25 cellular contexts compared by ENCODE assay signal in genomic region chr22:21923163-21923561, GRCh38.
"Had no signal": no experiment of that assay in that cellular context is flagged by ENCODE, and none has a peak within 500 bp of the region (broad histone marks: within the 10 kb centered on the region; RNA-seq: fewer than 3 reads in every experiment).

No MANE protein-coding gene starts in this region.

- H3K4me1 Mint-ChIP-seq: IgD-negative memory B cell had no signal

- H3K27ac ChIP-seq: SJSA1, SK-N-MC had no signal

- DNase-seq: Karpas-422, KG1, MG63, NCI-H1092, NCI-H1105 treated with DMSO at 0.1 percent for 48 hours, NCI-H1417 treated with DMSO at 0.1 percent for 48 hours, NCI-H146, NCI-H187, NCI-H2029, NCI-H2081 treated with DMSO at 0.1 percent for 48 hours, NCI-H2171, NCI-H226, NCI-H446, NCI-H510A, NCI-H524 treated with DMSO at 0.1 percent for 48 hours, NCI-H69, NCI-H774, Right ventricle myocardium superior, RPMI8226, SIG-M5 had no signal

- H3K4me3 Mint-ChIP-seq: IgD-negative memory B cell had no signal

- H3K9me3 ChIP-seq: MG63, SJSA1 had no signal

- H3K36me3 Mint-ChIP-seq: IgD-negative memory B cell had no signal

- H3K27me3 ChIP-seq: MG63, SJSA1 had no signal

- H3K27me3 Mint-ChIP-seq: IgD-negative memory B cell had no signal

- H3K4me3 ChIP-seq: MG63, SJSA1, SK-N-MC had no signal

- FAIRE-seq: HTR-8/SVneo, RCC 7860 had no signal

- H3K9me3 Mint-ChIP-seq: IgD-negative memory B cell had no signal
